Comparison of ENCODE assay signal across 13 cellular contexts in genomic region chr10:30270247-30270646, GRCh38.
DNase-seq lines count a peak whose midpoint lies in the region; ATAC-seq and TF ChIP-seq lines count a peak whose summit lies in the region.
"Had no signal": no experiment of that assay in that cellular context is flagged by ENCODE, and none has a peak within 500 bp of the region (broad histone marks: within the 10 kb centered on the region; RNA-seq: fewer than 3 reads in every experiment).

No MANE protein-coding gene starts in this region.

- no peak overlapping the region for H3K4ac ChIP-seq in IMR-90 (ENCODE audit: low read depth, low read length)

- intact Hi-C loops in IMR-90 (cut with micrococcal nuclease) = no loop called here
- intact Hi-C loops in psoas muscle (cut with DNase I) = no loop called here

- H4K20me1 ChIP-seq in IMR-90 (ENCODE audit: insufficient read depth, low read length) = no peaks in the 10 kb centered on the region

- no TSS peak for BruUV-seq in IMR-90 (replicated peaks; lab: Mats Ljungman, UMichigan)

- H3K27ac ChIP-seq in IMR-90 (ENCODE audit: insufficient read depth, low read length) = no peak overlapping the region
- no peak overlapping the region for H3K27ac ChIP-seq in psoas muscle

- no peak overlapping the region for H2AK9ac ChIP-seq in IMR-90 (replicated peaks; ENCODE audit: low read depth, low read length, poor library complexity)

- H2BK15ac ChIP-seq in IMR-90 (ENCODE audit: low read depth, low read length) = no peak overlapping the region

- no CpG with 5 or more reads among the region's 3 CpGs for WGBS in IMR-90 (ENCODE audit: extremely low coverage in 2 of 2, insufficient read length in 1 of 2), 2 experiments
- WGBS in psoas muscle, 3 donors = 12 to 18% (median 16%) methylated on average over 3 of the region's 3 CpGs

- H3K36me3 ChIP-seq in IMR-90 (ENCODE audit: control insufficient read depth, insufficient read depth, low read length) = no peaks in the 10 kb centered on the region
- H3K36me3 ChIP-seq in psoas muscle (ENCODE audit: insufficient read depth in 1 of 2, low read depth in 1 of 2) = no peaks in the 10 kb centered on the region

- H3K9me1 ChIP-seq in IMR-90 (ENCODE audit: insufficient read depth, low read length) = no peaks in the 10 kb centered on the region

- no peaks in the 10 kb centered on the region; the same call in 1 of the 2 replicates for H3K4me1 ChIP-seq in IMR-90 (ENCODE audit: control insufficient read depth, insufficient read depth, low read length)
- H3K4me1 ChIP-seq in psoas muscle = no peaks in the 10 kb centered on the region

- H2BK120ac ChIP-seq in IMR-90 (ENCODE audit: low read depth, low read length) = no peak overlapping the region

- TF ChIP-seq CTCF in AG09319 (IDR thresholded peaks at IDR 0.05; ENCODE audit: low read depth, low read length) = peak; percentile 17
- TF ChIP-seq CTCF in IMR-90 (conservative IDR thresholded peaks at IDR 0.05; ENCODE audit: low read depth, low read length) = peak; percentile 36
- TF ChIP-seq CTCF in psoas muscle (IDR thresholded peaks at IDR 0.05) = no peak

- no peak overlapping the region for H2BK5ac ChIP-seq in IMR-90 (ENCODE audit: low read depth, low read length, poor library complexity, severe bottlenecking)

- no peak overlapping the region for H3K9ac ChIP-seq in IMR-90 (ENCODE audit: low read depth, low read length)

- no peak overlapping the region for H3K56ac ChIP-seq in IMR-90 (ENCODE audit: extremely low read depth, insufficient read depth, low read length)

- no peak overlapping the region for H4K91ac ChIP-seq in IMR-90 (ENCODE audit: insufficient read depth, low read depth, low read length)

- no peak overlapping the region for H3K14ac ChIP-seq in IMR-90 (replicated peaks; ENCODE audit: low read depth, low read length)

- no peak for DNase-seq in AG09319 (ENCODE audit: extremely low read depth, low read depth)
- DNase-seq in IMR-90 = peak; percentile 13
- peak; percentile 5 for DNase-seq in SW480 (ENCODE audit: low spot score)
- DNase-seq in hepatic stellate cell (ENCODE audit: low spot score) = peak; percentile 13
- DNase-seq in UCSD-AML1 (lab: John Stamatoyannopoulos, UW; ENCODE audit: unreplicated experiment) = no peak
- DNase-seq in psoas muscle = no peak
- DNase-seq: Calu3, caudate nucleus, NCI-H446, right cardiac atrium, T-helper 2 cell had no signal

- no peak overlapping the region for H4K8ac ChIP-seq in IMR-90 (ENCODE audit: low read depth in 2 of 2, low read length in 2 of 2)

- CTCF ChIA-PET in IMR-90 (lab: Yijun Ruan, JAX) = interaction anchor here (0.6 to 1.5 kb wide), 7 partner anchors 10 to 321 kb away, joined by 3 to 6 read pairs (median 3); no protein-coding TSS in a partner anchor

- no peak overlapping the region for H3K18ac ChIP-seq in IMR-90 (ENCODE audit: low read depth, low read length)

- no peak overlapping the region for H2AFZ ChIP-seq in IMR-90 (replicated peaks; ENCODE audit: low read length, poor library complexity)

- dilution Hi-C loops in IMR-90 (cut with HindIII; ENCODE audit: low sequenced_read_pairs, unreplicated experiment) = no loop called here

- peak; percentile 9; the same call in 1 of the 2 replicates for TF ChIP-seq RAD21 in IMR-90 (IDR thresholded peaks at IDR 0.05; ENCODE audit: low read length)

- no peaks in the 10 kb centered on the region for H3K79me1 ChIP-seq in IMR-90 (ENCODE audit: low read depth in 1 of 2, low read length in 2 of 2)

- H3K4me2 ChIP-seq in IMR-90 (ENCODE audit: low read depth, low read length) = 0 out of 2 replicates have a peak overlapping the region, but pooled peaks have one; percentile 54

- H3K23ac ChIP-seq in IMR-90 (ENCODE audit: low read depth, low read length) = no peak overlapping the region

- no peak overlapping the region for H2AK5ac ChIP-seq in IMR-90 (ENCODE audit: low read depth, low read length)

- in situ Hi-C loops in IMR-90 (cut with MboI; ENCODE audit: low sequenced_read_pairs) = no loop called here

- H2BK20ac ChIP-seq in IMR-90 (ENCODE audit: low read depth, low read length) = no peak overlapping the region

- H3K4me3 ChIP-seq in IMR-90 (ENCODE audit: insufficient read depth, low read depth, low read length) (no peak overlapping the region), psoas muscle (no peak overlapping the region)

- POLR2A ChIA-PET in IMR-90 (lab: Charles Lee; ENCODE audit: unreplicated experiment) = no interaction called here

- no peaks in the 10 kb centered on the region; the same call in 1 of the 2 replicates for H3K9me3 ChIP-seq in IMR-90 (ENCODE audit: control insufficient read depth, insufficient read depth, low read length)
- H3K9me3 ChIP-seq in psoas muscle = no peaks in the 10 kb centered on the region

- TF ChIP-seq POLR2A in IMR-90 (IDR thresholded peaks at IDR 0.05; ENCODE audit: low read depth, low read length) = no peak

- H3K27me3 ChIP-seq in IMR-90 (ENCODE audit: control insufficient read depth, insufficient read depth, low read length) = peaks cover 11% of the 10 kb centered on the region
- H3K27me3 ChIP-seq in psoas muscle (ENCODE audit: insufficient read depth in 3 of 3, low read length in 2 of 3) = no peaks in the 10 kb centered on the region

- H4K5ac ChIP-seq in IMR-90 (ENCODE audit: low read depth, low read length) = no peak overlapping the region

- ATAC-seq in IMR-90 (ENCODE audit: low read depth) (0 out of 2 replicates have a peak, but pooled peaks have one; percentile 59), HG03175 (IDR thresholded peaks at IDR 0.05; ENCODE audit: unreplicated experiment) (no peak), GM19023 (IDR thresholded peaks at IDR 0.05; ENCODE audit: unreplicated experiment) (no peak), psoas muscle (no peak)
- ATAC-seq: right cardiac atrium had no signal

TF ChIP-seq in IMR-90, 13 proteins besides CTCF, POLR2A, EP300 and RAD21:
- TF ChIP-seq SMC3 (IDR thresholded peaks at IDR 0.05; ENCODE audit: low read depth, low read length) (peak; percentile 35; the same call in 1 of the 2 replicates), NFE2L2 (IDR thresholded peaks at IDR 0.05; ENCODE audit: low read depth, low read length) (no peak)

Comparison
In these comparisons a context has a peak if more than half of its experiments do, and no peak if none do; other contexts are left out.
1. DNase-seq: peak in IMR-90 (single experiment), SW480 (single experiment) and hepatic stellate cell (single experiment); none in AG09319 (single experiment), UCSD-AML1 (single experiment) and psoas muscle (0 of 2).